Comparison of ENCODE assay signal across 20 cellular contexts in genomic region chr2:144429396-144430112, GRCh38.
DNase-seq lines count a peak whose midpoint lies in the region; ATAC-seq, FAIRE-seq and TF ChIP-seq lines count a peak whose summit lies in the region.
"Had no signal": no experiment of that assay in that cellular context is flagged by ENCODE, and none has a peak within 500 bp of the region (broad histone marks: within the 10 kb centered on the region; RNA-seq: fewer than 3 reads in every experiment).

No MANE protein-coding gene starts in this region.

- peaks cover 85% of the 10 kb centered on the region for H3K79me2 ChIP-seq in smooth muscle cell (ENCODE audit: low read depth)

- H3K27ac ChIP-seq in HEK293 (ENCODE audit: extremely low read depth, low read depth, low read length) = no peak overlapping the region
- peak overlapping the region in 3 of 5 donors; percentile 8 to 79 (median 24) for H3K27ac ChIP-seq in adrenal gland
- H3K27ac ChIP-seq in right atrium auricular region = peak overlapping the region; percentile 77 to 92
- peak overlapping the region; percentile 93 for H3K27ac ChIP-seq in smooth muscle cell (ENCODE audit: low read depth)
- no peak overlapping the region for H3K27ac ChIP-seq in kidney (ENCODE audit: low read depth in 2 of 2, low read length in 2 of 2)

- intact Hi-C loops in adrenal gland (cut with DNase I) = no loop called here
- intact Hi-C loops in kidney (cut with DNase I) = no loop called here

- peak overlapping the region; percentile 75 for H3K4me2 ChIP-seq in smooth muscle cell

- no peak overlapping the region for H3K4me3 ChIP-seq in HEK293 (ENCODE audit: low read depth, low read length)
- no peak overlapping the region for H3K4me3 ChIP-seq in adrenal gland
- no peak overlapping the region for H3K4me3 ChIP-seq in right atrium auricular region
- H3K4me3 ChIP-seq in smooth muscle cell = no peak overlapping the region
- H3K4me3 ChIP-seq in kidney (ENCODE audit: low read length in 2 of 2) = no peak overlapping the region

- H3K36me3 ChIP-seq in HEK293 (ENCODE audit: control insufficient read depth in 2 of 2, insufficient read depth in 1 of 2, low read length in 2 of 2) = peaks cover 0 to 10% of the 10 kb centered on the region in 2 experiments; a peak in 1 of 3 replicates
- peaks cover 0 to 17% of the 10 kb centered on the region in 2 donors for H3K36me3 ChIP-seq in adrenal gland (replicated peaks in 1 of 2)
- H3K36me3 ChIP-seq in right atrium auricular region = peaks cover 17% of the 10 kb centered on the region
- peaks cover 6% of the 10 kb centered on the region for H3K36me3 ChIP-seq in smooth muscle cell (ENCODE audit: low read depth)
- no peaks in the 10 kb centered on the region for H3K36me3 ChIP-seq in kidney (ENCODE audit: control insufficient read depth in 1 of 2, insufficient read depth in 2 of 2, low read length in 2 of 2)

- TF ChIP-seq POLR2A in adrenal gland (IDR thresholded peaks at IDR 0.05) = no peak

- H4K20me1 ChIP-seq in smooth muscle cell (ENCODE audit: low read depth) = peaks cover 86% of the 10 kb centered on the region

- CTCF ChIA-PET in HEK293 (lab: Yijun Ruan, JAX) = interaction anchor here (0.6 to 0.9 kb wide), 2 partner anchors 14 to 22 kb away, joined by 3 read pairs; no protein-coding TSS in a partner anchor

- FAIRE-seq in kidney (lab: Jason Lieb, UNC) = no peak
- FAIRE-seq: urothelium cell line had no signal

- DNase-seq in adrenal gland = no peak
- DNase-seq in right atrium auricular region (ENCODE audit: low spot score) = no peak
- no peak for DNase-seq in smooth muscle cell (lab: John Stamatoyannopoulos, UW; ENCODE audit: unreplicated experiment)
- no peak for DNase-seq in kidney
- DNase-seq in DMS53 treated with DMSO at 0.1 percent for 48 hours (lab: John Stamatoyannopoulos, UW; ENCODE audit: unreplicated experiment) = no peak
- DNase-seq: ACHN; activated CD4-positive, CD25-positive, alpha-beta regulatory T cell; CD8-positive, alpha-beta T cell; DND-41; HCEC 1CT; left colon; NCI-H146; NCI-H345; SHP77 treated with DMSO at 0.1 percent for 48 hours; T-helper 17 cell had no signal

- H3K9ac ChIP-seq in smooth muscle cell (ENCODE audit: low read depth) = no peak overlapping the region
- H3K9ac ChIP-seq in kidney (ENCODE audit: low read length in 2 of 2) = no peak overlapping the region

- TF ChIP-seq CTCF in HEK293 (tag by site-specific recombination; IDR thresholded peaks at IDR 0.05) (no peak), adrenal gland (IDR thresholded peaks at IDR 0.05) (no peak), right atrium auricular region (IDR thresholded peaks at IDR 0.05) (no peak), smooth muscle cell (IDR thresholded peaks at IDR 0.05; ENCODE audit: borderline replicate concordance, insufficient read depth, poor library complexity, severe bottlenecking) (no peak), kidney (IDR thresholded peaks at IDR 0.05; ENCODE audit: borderline replicate concordance, extremely low read depth, insufficient read depth) (no peak)

- H3K27me3 ChIP-seq in adrenal gland = no peaks in the 10 kb centered on the region
- no peaks in the 10 kb centered on the region for H3K27me3 ChIP-seq in right atrium auricular region
- no peaks in the 10 kb centered on the region for H3K27me3 ChIP-seq in smooth muscle cell (ENCODE audit: low read depth)

- ATAC-seq in GM18907 (IDR thresholded peaks at IDR 0.05; ENCODE audit: unreplicated experiment) = no peak
- ATAC-seq in HG02642 (IDR thresholded peaks at IDR 0.05; ENCODE audit: poor library complexity, unreplicated experiment) = no peak
- ATAC-seq: activated T-helper 17 cell treated with anti-CD3 and anti-CD28 coated beads, Interleukin-2, amount 50 U/mL, for 72 hours; CD8-positive, alpha-beta T cell; left colon; T-helper 17 cell had no signal

- H3F3A ChIP-seq in smooth muscle cell (ENCODE audit: low read depth) = peaks cover 38% of the 10 kb centered on the region

- H3K4me1 ChIP-seq in HEK293 (ENCODE audit: control insufficient read depth, insufficient read depth, low read length) (peaks cover 22% of the 10 kb centered on the region), adrenal gland (replicated peaks in 1 of 2) (peaks cover 33 to 90% of the 10 kb centered on the region in 2 donors), right atrium auricular region (peaks cover 0 to 62% of the 10 kb centered on the region in 2 donors), smooth muscle cell (ENCODE audit: low read depth) (peaks cover 68% of the 10 kb centered on the region), kidney (ENCODE audit: control insufficient read depth in 1 of 2, insufficient read depth in 1 of 2, low read depth in 1 of 2, low read length in 2 of 2) (peaks cover 0 to 12% of the 10 kb centered on the region in 2 donors)

- POLR2A ChIA-PET in HEK293 (lab: Yijun Ruan, JAX) = no interaction called here

- H2AFZ ChIP-seq in smooth muscle cell (ENCODE audit: low read depth) = no peak overlapping the region

- H3K9me3 ChIP-seq in HEK293 (ENCODE audit: control insufficient read depth, insufficient read depth, low read depth, low read length) (no peaks in the 10 kb centered on the region), adrenal gland (replicated peaks in 1 of 3) (no peaks in the 10 kb centered on the region), right atrium auricular region (no peaks in the 10 kb centered on the region), smooth muscle cell (replicated peaks; ENCODE audit: low read depth) (no peaks in the 10 kb centered on the region), kidney (ENCODE audit: control insufficient read depth in 1 of 2, low read length in 2 of 2) (no peaks in the 10 kb centered on the region)

- WGBS in adrenal gland, 4 donors = 75 to 81% (median 77%) methylated on average over 6 of the region's 6 CpGs
- 89% methylated on average over 6 of the region's 6 CpGs for whole genome bisulfite sequencing in smooth muscle cell (ENCODE audit: low lambda C conversion rate)

TF ChIP-seq in HEK293, 187 proteins besides CTCF, POLR2A, EP300 and RAD21 (continues in another document):
- TF ChIP-seq PRDM2 (tag by site-specific recombination; IDR thresholded peaks at IDR 0.05; ENCODE audit: borderline replicate concordance) (no peak), ZNF639 (tag by site-specific recombination; IDR thresholded peaks at IDR 0.05) (no peak), ZNF677 (tag by site-specific recombination; IDR thresholded peaks at IDR 0.05) (no peak), ZNF23 (tag by site-specific recombination; IDR thresholded peaks at IDR 0.05; ENCODE audit: borderline replicate concordance) (no peak)

Comparison
In these comparisons a context has a peak if more than half of its experiments do, and no peak if none do; other contexts are left out.
1. H3K27ac ChIP-seq: peak in adrenal gland (3 of 5), right atrium auricular region (2 of 2) and smooth muscle cell (single experiment); none in HEK293 (single experiment) and kidney (0 of 2).